Comparison of ENCODE assay signal across 35 cellular contexts in genomic region chr2:236483102-236483501, GRCh38.
"Had no signal": no experiment of that assay in that cellular context is flagged by ENCODE, and none has a peak within 500 bp of the region (broad histone marks: within the 10 kb centered on the region; RNA-seq: fewer than 3 reads in every experiment).

No MANE protein-coding gene starts in this region.

- DNase-seq: Karpas-422, Kasumi-1, MG63, MM.1S, MV-4-11, NCI-H1048, NCI-H1092, NCI-H1092 treated with DMSO at 0.1 percent for 48 hours, NCI-H1105, NCI-H1105 treated with DMSO at 0.1 percent for 48 hours, NCI-H1417, NCI-H1417 treated with DMSO at 0.1 percent for 48 hours, NCI-H1436, NCI-H1436 treated with DMSO at 0.1 percent for 48 hours, NCI-H146, NCI-H1694, NCI-H1694 treated with DMSO at 0.1 percent for 48 hours, NCI-H187, NCI-H187 treated with DMSO at 0.1 percent for 48 hours, NCI-H1930, NCI-H2029, NCI-H2029 treated with DMSO at 0.1 percent for 48 hours, NCI-H2081, NCI-H2081 treated with DMSO at 0.1 percent for 48 hours, NCI-H2107, NCI-H2171, NCI-H2171 treated with DMSO at 0.1 percent for 48 hours, NCI-H2227 treated with DMSO at 0.1 percent for 48 hours, NCI-H226, NCI-H345, NCI-H446, NCI-H446 treated with DMSO at 0.1 percent for 48 hours, NCI-H510A, NCI-H510A treated with DMSO at 0.1 percent for 48 hours, NCI-H524 had no signal

- H3K4me3 ChIP-seq: MG63 had no signal

- H3K36me3 ChIP-seq: MG63 had no signal
